8 cellular contexts compared by ENCODE assay signal in genomic region chr3:47009225-47010049, GRCh38. TPM values are rescaled to one million over a fixed set of nuclear protein-coding genes. Genes with fewer than 3 reads are reported as not detected.
DNase-seq lines count a peak whose midpoint lies in the region; ATAC-seq and TF ChIP-seq lines count a peak whose summit lies in the region.

No MANE protein-coding gene starts in this region.

- H3K27ac ChIP-seq in HUES64 (ENCODE audit: low read depth, low read length): peak overlapping the region; percentile 99

- H3K36me3 ChIP-seq in BE2C (0 out of 2 replicates have a peak, but pooled peaks cover 2% of the 10 kb centered on the region), HUES64 (ENCODE audit: insufficient read depth, low read length) (peaks cover 27% of the 10 kb centered on the region)

- peak overlapping the region; percentile 81 for H3K4me3 Mint-ChIP-seq in activated B cell treated with CpG ODN at 0.5 μM for 24 hours

- H3K36me3 Mint-ChIP-seq in activated B cell treated with CpG ODN at 0.5 μM for 24 hours (ENCODE audit: low read depth): peaks cover 34% of the 10 kb centered on the region

- intact Hi-C loops in activated B cell treated with CpG ODN at 0.5 μM for 24 hours (cut with micrococcal nuclease): loop anchor here (1.0 to 10.0 kb wide), 4 partner anchors 8 to 315 kb away; partner anchors contain the start of gene NBEAL2

- no peak for TF ChIP-seq CTCF in BE2C (IDR thresholded peaks at IDR 0.05; ENCODE audit: low read depth, low read length)
- TF ChIP-seq CTCF in activated B cell treated with CpG ODN at 0.5 μM for 24 hours (IDR thresholded peaks at IDR 0.05): no peak

- H3K27me3 Mint-ChIP-seq in activated B cell treated with CpG ODN at 0.5 μM for 24 hours: no peaks in the 10 kb centered on the region

- H3K9ac ChIP-seq in HUES64 (ENCODE audit: low read depth, low read length): peak overlapping the region; percentile 93

- H3K9me3 ChIP-seq in BE2C (no peaks in the 10 kb centered on the region), HUES64 (ENCODE audit: insufficient read depth, low read depth, low read length) (no peaks in the 10 kb centered on the region)

- POLR2A ChIA-PET in activated B cell treated with CpG ODN at 0.5 μM for 24 hours (lab: Charles Lee): interaction anchor here (0.5 to 1.6 kb wide), 9 partner anchors 11 to 302 kb away, joined by 3 to 15 read pairs (median 4); partner anchors contain the start of genes CCDC12, NBEAL2 and SETD2

- peak overlapping the region; percentile 73 for H3K27ac Mint-ChIP-seq in activated B cell treated with CpG ODN at 0.5 μM for 24 hours

- CTCF ChIA-PET in activated B cell treated with CpG ODN at 0.5 μM for 24 hours (lab: Charles Lee): interaction anchor here (0.7 kb wide), 1 partner anchor 100 kb away, joined by 3 read pairs; no protein-coding TSS in a partner anchor

- H3K4me1 Mint-ChIP-seq in activated B cell treated with CpG ODN at 0.5 μM for 24 hours: peaks cover 13% of the 10 kb centered on the region

- ATAC-seq in GM19455 (IDR thresholded peaks at IDR 0.05; ENCODE audit: unreplicated experiment) (peak; percentile 65), activated B cell treated with CpG ODN at 0.5 μM for 24 hours (ENCODE audit: low read depth) (peak; percentile 97)

- H3K4me3 ChIP-seq in BE2C (ENCODE audit: low read depth, low read length): peak overlapping the region; percentile 53
- peak overlapping the region; percentile 71 for H3K4me3 ChIP-seq in HUES64 (ENCODE audit: low read length)

- H3K4me1 ChIP-seq in BE2C: no peaks in the 10 kb centered on the region
- 0 out of 2 replicates have a peak, but pooled peaks cover 5% of the 10 kb centered on the region for H3K4me1 ChIP-seq in HUES64 (ENCODE audit: insufficient read depth, low read length)

- WGBS in HUES64: 50% methylated on average over 81 of the region's 81 CpGs

- H3K27me3 ChIP-seq in BE2C (no peaks in the 10 kb centered on the region), HUES64 (ENCODE audit: insufficient read depth, low read length) (no peaks in the 10 kb centered on the region)

- H3K9me3 Mint-ChIP-seq in activated B cell treated with CpG ODN at 0.5 μM for 24 hours: no peaks in the 10 kb centered on the region

- peak; percentile 88 for DNase-seq in BE2C
- DNase-seq in activated B cell treated with CpG ODN at 0.5 μM for 24 hours: peak; percentile 82
- DNase-seq in central memory CD4-positive, alpha-beta T cell: peak; percentile 46
- peak; percentile 96 for DNase-seq in iris pigment epithelial cell (ENCODE audit: low read depth)
- DNase-seq in smooth muscle cell of the brain vasculature (ENCODE audit: low read depth, low spot score): peak; percentile 66
- no peak for DNase-seq in DMS79 treated with DMSO at 0.1 percent for 48 hours (lab: John Stamatoyannopoulos, UW)

RNA-seq across cellular contexts. Expression of gene NBEAL2, which starts 30.0 kb away (rescaled TPM):
- polyA plus RNA-seq in BE2C (2012; ENCODE audit: insufficient read depth, insufficient read length, low read depth): 16.3 TPM
- polyA plus RNA-seq in HUES64 (2013, experiment 1 of 2): 23.2 TPM
- polyA plus RNA-seq in HUES64 (2013, experiment 2 of 2): 24.5 TPM
- total RNA-seq in activated B cell treated with CpG ODN at 0.5 μM for 24 hours: 79.8 and 98.6 TPM in 2 replicates

RNA-seq across cellular contexts. Expression of gene CCDC12, which starts 32.9 kb away (rescaled TPM):
- polyA plus RNA-seq in BE2C (2012; ENCODE audit: insufficient read depth, insufficient read length, low read depth): 80.9 TPM
- polyA plus RNA-seq in HUES64 (2013, experiment 1 of 2): 37.7 TPM
- 42.7 TPM for polyA plus RNA-seq in HUES64 (2013, experiment 2 of 2)
- 93.8 and 98.4 TPM in 2 replicates for total RNA-seq in activated B cell treated with CpG ODN at 0.5 μM for 24 hours
